Comparison of ENCODE assay signal across 9 cellular contexts in genomic region chr3:62373215-62373614, GRCh38. TPM values are rescaled to one million over a fixed set of nuclear protein-coding genes. Genes with fewer than 3 reads are reported as not detected.
DNase-seq lines count a peak whose midpoint lies in the region; ATAC-seq and TF ChIP-seq lines count a peak whose summit lies in the region.
"Had no signal": no experiment of that assay in that cellular context is flagged by ENCODE, and none has a peak within 500 bp of the region (broad histone marks: within the 10 kb centered on the region; RNA-seq: fewer than 3 reads in every experiment).

FEZF2 (minus strand) TSS chr3:62373550; CDS start chr3:62372868, 682 bp downstream.

- H3K9me3 ChIP-seq in ES-I3 (ENCODE audit: control insufficient read depth, insufficient read depth, low read length) (no peaks in the 10 kb centered on the region), IMR-90 (ENCODE audit: control insufficient read depth, insufficient read depth, low read length) (peaks cover 6% of the 10 kb centered on the region), fibroblast of lung (ENCODE audit: control insufficient read depth, insufficient read depth, low read depth, low read length) (no peaks in the 10 kb centered on the region)

- peak within 1 kb of the TSS; percentile 63 for H2AK9ac ChIP-seq in IMR-90 (replicated peaks; ENCODE audit: low read depth, low read length, poor library complexity)

- H2AFZ ChIP-seq in IMR-90 (replicated peaks; ENCODE audit: low read length, poor library complexity) (peak within 1 kb of the TSS; percentile 29), fibroblast of lung (ENCODE audit: low read length) (no peak within 1 kb of the TSS)

- H2BK120ac ChIP-seq in IMR-90 (ENCODE audit: low read depth, low read length): no peak within 1 kb of the TSS

- H3K4ac ChIP-seq in IMR-90 (ENCODE audit: low read depth, low read length): no peak within 1 kb of the TSS

- no peaks in the 10 kb centered on the region for H3K9me1 ChIP-seq in IMR-90 (ENCODE audit: insufficient read depth, low read length)

- H2BK5ac ChIP-seq in IMR-90 (ENCODE audit: low read depth, low read length, poor library complexity, severe bottlenecking): no peak within 1 kb of the TSS

- H2BK15ac ChIP-seq in IMR-90 (ENCODE audit: low read depth, low read length): no peak within 1 kb of the TSS

- ATAC-seq in IMR-90 (ENCODE audit: low read depth): no peak
- ATAC-seq in HG03439 (IDR thresholded peaks at IDR 0.05; ENCODE audit: unreplicated experiment): no peak
- ATAC-seq: K562, left ventricle myocardium superior had no signal

- H2BK20ac ChIP-seq in IMR-90 (ENCODE audit: low read depth, low read length): no peak within 1 kb of the TSS

- no peak within 1 kb of the TSS for H4K5ac ChIP-seq in IMR-90 (ENCODE audit: low read depth, low read length)

- no peak within 1 kb of the TSS for H3K14ac ChIP-seq in IMR-90 (replicated peaks; ENCODE audit: low read depth, low read length)

- no peaks in the 10 kb centered on the region for H3K79me1 ChIP-seq in IMR-90 (ENCODE audit: low read depth in 1 of 2, low read length in 2 of 2)

- no peak within 1 kb of the TSS for H2AK5ac ChIP-seq in IMR-90 (ENCODE audit: low read depth, low read length)

- H3K36me3 ChIP-seq in ES-I3 (ENCODE audit: insufficient read depth, low read length) (no peaks in the 10 kb centered on the region), IMR-90 (ENCODE audit: control insufficient read depth, insufficient read depth, low read length) (no peaks in the 10 kb centered on the region), fibroblast of lung (ENCODE audit: control insufficient read depth, insufficient read depth, low read length) (no peaks in the 10 kb centered on the region)

- H4K8ac ChIP-seq in IMR-90 (ENCODE audit: low read depth in 2 of 2, low read length in 2 of 2): no peak within 1 kb of the TSS

- no peak within 1 kb of the TSS for H4K91ac ChIP-seq in IMR-90 (ENCODE audit: insufficient read depth, low read depth, low read length)

- H3K79me2 ChIP-seq in fibroblast of lung (ENCODE audit: control insufficient read depth, insufficient read depth, low read length): no peaks in the 10 kb centered on the region

- in situ Hi-C loops in IMR-90 (cut with MboI; ENCODE audit: low sequenced_read_pairs): no loop called here

- H3K27ac ChIP-seq in IMR-90 (ENCODE audit: insufficient read depth, low read length) (no peak within 1 kb of the TSS), fibroblast of lung (ENCODE audit: insufficient read depth, low read length) (no peak within 1 kb of the TSS)

- H3K27me3 ChIP-seq in IMR-90 (ENCODE audit: control insufficient read depth, insufficient read depth, low read length) (peaks cover 94% of the 10 kb centered on the region), fibroblast of lung (ENCODE audit: control insufficient read depth, insufficient read depth, low read length) (peaks cover 96% of the 10 kb centered on the region)

- H3K56ac ChIP-seq in IMR-90 (ENCODE audit: extremely low read depth, insufficient read depth, low read length): no peak within 1 kb of the TSS

- no peaks in the 10 kb centered on the region; the same call in 1 of the 2 replicates for H4K20me1 ChIP-seq in IMR-90 (ENCODE audit: insufficient read depth, low read length)
- no peaks in the 10 kb centered on the region for H4K20me1 ChIP-seq in fibroblast of lung (ENCODE audit: control insufficient read depth, extremely low read depth, insufficient read depth, low read length)

- TF ChIP-seq RAD21 in IMR-90 (IDR thresholded peaks at IDR 0.05; ENCODE audit: low read length): no peak

- DNase-seq in IMR-90: no peak
- no peak for DNase-seq in fibroblast of lung (ENCODE audit: low read depth in 2 of 2)
- DNase-seq in retina: peak; percentile 88
- no peak for DNase-seq in NCI-H2107 (lab: John Stamatoyannopoulos, UW)
- DNase-seq in AG20443 (ENCODE audit: low spot score): no peak
- DNase-seq: left ventricle myocardium superior had no signal

- H3K4me2 ChIP-seq in IMR-90 (ENCODE audit: low read depth, low read length) (peak within 1 kb of the TSS; percentile 42; the same call in 1 of the 2 replicates), fibroblast of lung (ENCODE audit: extremely low read depth, insufficient read depth, low read length) (peak within 1 kb of the TSS; percentile 68)

- no peak for TF ChIP-seq POLR2A in IMR-90 (IDR thresholded peaks at IDR 0.05; ENCODE audit: low read depth, low read length)

- 2% methylated on average over 6 of the region's 28 CpGs; no CpG with 5 or more reads in 1 of the 2 experiments for WGBS in IMR-90 (ENCODE audit: extremely low coverage in 2 of 2, insufficient read length in 1 of 2), 2 experiments

- dilution Hi-C loops in IMR-90 (cut with HindIII; ENCODE audit: low sequenced_read_pairs, unreplicated experiment): no loop called here

- H3K4me1 ChIP-seq in ES-I3 (ENCODE audit: insufficient read depth, low read length) (peaks cover 29% of the 10 kb centered on the region; the same call in 1 of the 2 replicates), IMR-90 (ENCODE audit: control insufficient read depth, insufficient read depth, low read length) (no peaks in the 10 kb centered on the region), fibroblast of lung (ENCODE audit: control insufficient read depth, extremely low read depth, insufficient read depth, low read length) (no peaks in the 10 kb centered on the region)

- CTCF ChIA-PET in IMR-90 (lab: Yijun Ruan, JAX): no interaction called here

- intact Hi-C loops in IMR-90 (cut with micrococcal nuclease): no loop called here

- TF ChIP-seq CTCF in IMR-90 (conservative IDR thresholded peaks at IDR 0.05; ENCODE audit: low read depth, low read length) (no peak), fibroblast of lung (conservative IDR thresholded peaks at IDR 0.05 in 1 of 2, IDR thresholded peaks at IDR 0.05 in 1 of 2; ENCODE audit: low read depth in 1 of 2, low read length in 2 of 2) (no peak)

- H3K23ac ChIP-seq in IMR-90 (ENCODE audit: low read depth, low read length): no peak within 1 kb of the TSS; the same call in 1 of the 2 replicates

- H3K9ac ChIP-seq in ES-I3 (ENCODE audit: low read depth, low read length) (peak within 1 kb of the TSS; percentile 28; the same call in 1 of the 2 replicates), IMR-90 (ENCODE audit: low read depth, low read length) (no peak within 1 kb of the TSS), fibroblast of lung (ENCODE audit: insufficient read depth, low read length) (no peak within 1 kb of the TSS)

- H3K4me3 ChIP-seq in IMR-90 (ENCODE audit: insufficient read depth, low read depth, low read length) (no peak within 1 kb of the TSS), fibroblast of lung (replicated peaks in 1 of 4; ENCODE audit: control extremely low read depth in 1 of 4, insufficient read depth in 1 of 4, low read depth in 3 of 4, low read length in 4 of 4) (peak within 1 kb of the TSS; percentile 32 to 46 (median 44))
- H3K4me3 ChIP-seq: K562 had no signal

- H3K18ac ChIP-seq in IMR-90 (ENCODE audit: low read depth, low read length): no peak within 1 kb of the TSS

- POLR2A ChIA-PET in IMR-90 (lab: Charles Lee; ENCODE audit: unreplicated experiment): no interaction called here

- BruUV-seq in IMR-90 (replicated peaks; lab: Mats Ljungman, UMichigan): no TSS peak

TF ChIP-seq in IMR-90, 13 proteins besides CTCF, POLR2A, EP300 and RAD21:
- TF ChIP-seq MAFK (IDR thresholded peaks at IDR 0.05; ENCODE audit: low read depth, low read length) (no peak), MXI1 (IDR thresholded peaks at IDR 0.05; ENCODE audit: borderline replicate concordance, low read depth, low read length) (no peak), RFX5 (IDR thresholded peaks at IDR 0.05; ENCODE audit: low read depth, low read length) (no peak), USF2 (IDR thresholded peaks at IDR 0.05; ENCODE audit: low read depth, low read length) (no peak), RCOR1 (IDR thresholded peaks at IDR 0.05; ENCODE audit: insufficient replicate concordance, low read length) (no peak), CEBPB (IDR thresholded peaks at IDR 0.05; ENCODE audit: low read depth, low read length) (no peak), NFE2L2 (IDR thresholded peaks at IDR 0.05; ENCODE audit: low read depth, low read length) (no peak), BHLHE40 (IDR thresholded peaks at IDR 0.05; ENCODE audit: low read depth, low read length) (no peak), FOS (IDR thresholded peaks at IDR 0.05; ENCODE audit: low read depth, low read length) (no peak), CHD1 (IDR thresholded peaks at IDR 0.05; ENCODE audit: low read depth, low read length) (no peak), ELK1 (IDR thresholded peaks at IDR 0.05; ENCODE audit: borderline replicate concordance, low read depth, low read length) (no peak), MAZ (IDR thresholded peaks at IDR 0.05; ENCODE audit: borderline replicate concordance, low read depth, low read length) (no peak)

RNA-seq across cellular contexts. Expression of gene FEZF2, which starts in this region (rescaled TPM):
- total RNA-seq in IMR-90 (2012; rRNA removed) (not detected in 2 replicates), fibroblast of lung (not detected in 2 replicates)
- polyA plus RNA-seq in IMR-90 (2012; rRNA removed) (not detected in 2 replicates), fibroblast of lung (0.02 TPM in 1 of 2 replicates, not detected in the other)
- not detected in 2 replicates for polyA plus RNA-seq in IMR-90 (2012; cell fraction: cytosol; rRNA removed)
- not detected in 2 replicates for polyA plus RNA-seq in IMR-90 (2012; cell fraction: nucleus; rRNA removed; ENCODE audit: low replicate concordance)
- not detected in 2 replicates for polyA plus RNA-seq in fibroblast of lung (2012)
- not detected in 2 replicates for polyA minus RNA-seq in fibroblast of lung (ENCODE audit: low replicate concordance)
- total RNA-seq: K562, left ventricle myocardium superior had no signal
- polyA plus RNA-seq: K562 had no signal
